Comparison of ENCODE assay signal across 9 cellular contexts in genomic region chr19:5480427-5480836, GRCh38. TPM values are rescaled to one million over a fixed set of nuclear protein-coding genes. Genes with fewer than 3 reads are reported as not detected.
DNase-seq lines count a peak whose midpoint lies in the region; ATAC-seq, FAIRE-seq and TF ChIP-seq lines count a peak whose summit lies in the region.
"Had no signal": no experiment of that assay in that cellular context is flagged by ENCODE, and none has a peak within 500 bp of the region (broad histone marks: within the 10 kb centered on the region; RNA-seq: fewer than 3 reads in every experiment).

No MANE protein-coding gene starts in this region.

- intact Hi-C loops in OCI-LY7 (cut with micrococcal nuclease; ENCODE audit: unreplicated experiment) = no loop called here

- H4K20me1 ChIP-seq in OCI-LY7 (ENCODE audit: insufficient read depth, low read length) (no peaks in the 10 kb centered on the region), astrocyte (ENCODE audit: insufficient read depth, low read length) (no peaks in the 10 kb centered on the region)

- ATAC-seq in HG03378 (IDR thresholded peaks at IDR 0.05; ENCODE audit: unreplicated experiment) = no peak

- H3K4me2 ChIP-seq in OCI-LY7 (ENCODE audit: low read length) (no peak overlapping the region), astrocyte (ENCODE audit: low read length) (no peak overlapping the region)

- H3K36me3 Mint-ChIP-seq in astrocyte (ENCODE audit: low read depth, unreplicated experiment) (no peaks in the 10 kb centered on the region), nephron progenitor cell (ENCODE audit: low read depth) (no peaks in the 10 kb centered on the region)

- BruUV-seq in OCI-LY7 (replicated peaks; lab: Mats Ljungman, UMichigan) = no TSS peak

- DNase-seq in NCI-H2171 treated with DMSO at 0.1 percent for 48 hours (lab: John Stamatoyannopoulos, UW) (peak; percentile 20), NCI-H2171 (lab: John Stamatoyannopoulos, UW) (no peak), OCI-LY7 (ENCODE audit: low spot score) (peak; percentile 42), astrocyte (ENCODE audit: low read depth) (no peak), nephron progenitor cell (peak; percentile 53), GDM1 (lab: John Stamatoyannopoulos, UW) (no peak), cerebellum (ENCODE audit: low spot score) (no peak)

- peaks cover 24% of the 10 kb centered on the region for H3K27me3 ChIP-seq in astrocyte (ENCODE audit: insufficient read depth, low read length)
- H3K27me3 ChIP-seq: pancreas had no signal

- H3K4me3 ChIP-seq in OCI-LY7 (ENCODE audit: low read depth, low read length, poor library complexity, severe bottlenecking) (no peak overlapping the region), astrocyte (ENCODE audit: insufficient read depth, low read depth, low read length) (no peak overlapping the region)
- H3K4me3 ChIP-seq: pancreas had no signal

- POLR2A ChIA-PET in OCI-LY7 (lab: Charles Lee) = no interaction called here

- H3K4me1 Mint-ChIP-seq in astrocyte (ENCODE audit: low read depth, unreplicated experiment) (no peaks in the 10 kb centered on the region), nephron progenitor cell (peaks cover 9% of the 10 kb centered on the region)

- TF ChIP-seq CTCF in OCI-LY7 (conservative IDR thresholded peaks at IDR 0.05; ENCODE audit: low read length) (peak; percentile 75), astrocyte (IDR thresholded peaks at IDR 0.05; ENCODE audit: insufficient read depth, low read depth, low read length) (peak; percentile 34), nephron progenitor cell (IDR thresholded peaks at IDR 0.05) (peak; percentile 40)

- H3K4me3 Mint-ChIP-seq in astrocyte (ENCODE audit: unreplicated experiment) (no peak overlapping the region), nephron progenitor cell (no peak overlapping the region)

- H3K4me1 ChIP-seq in OCI-LY7 (ENCODE audit: insufficient read depth, low read length, poor library complexity, severe bottlenecking) = no peaks in the 10 kb centered on the region
- H3K4me1 ChIP-seq in astrocyte (ENCODE audit: insufficient read depth, low read length) = peaks cover 3% of the 10 kb centered on the region
- H3K4me1 ChIP-seq: pancreas had no signal

- no peak overlapping the region for H3K27ac ChIP-seq in OCI-LY7 (ENCODE audit: low read depth, low read length, poor library complexity, severe bottlenecking)
- H3K27ac ChIP-seq in astrocyte (ENCODE audit: low read depth, low read length) = no peak overlapping the region
- H3K27ac ChIP-seq: pancreas had no signal

- no peak overlapping the region for H3K9ac ChIP-seq in astrocyte (ENCODE audit: low read length)

- CTCF ChIA-PET in OCI-LY7 (lab: Charles Lee; ENCODE audit: unreplicated experiment) = no interaction called here

- H3K9me2 ChIP-seq in OCI-LY7 (ENCODE audit: insufficient read depth, low read length) = no peaks in the 10 kb centered on the region

- H3K27me3 Mint-ChIP-seq in astrocyte (ENCODE audit: low read depth, unreplicated experiment) (peaks cover 44% of the 10 kb centered on the region), nephron progenitor cell (ENCODE audit: low read depth, poor library complexity) (peaks cover 55% of the 10 kb centered on the region)

- H3K36me3 ChIP-seq in OCI-LY7 (ENCODE audit: insufficient read depth, low read length) (no peaks in the 10 kb centered on the region), astrocyte (ENCODE audit: insufficient read depth, low read length) (no peaks in the 10 kb centered on the region)
- H3K36me3 ChIP-seq: pancreas had no signal

- H3K9me3 ChIP-seq in OCI-LY7 (ENCODE audit: low read length) = 0 out of 2 replicates have a peak, but pooled peaks cover 3% of the 10 kb centered on the region
- H3K9me3 ChIP-seq in astrocyte (ENCODE audit: insufficient read depth, low read depth, low read length) = peaks cover 15% of the 10 kb centered on the region
- H3K9me3 ChIP-seq: pancreas had no signal

- FAIRE-seq in astrocyte (lab: Jason Lieb, UNC) = no peak
- FAIRE-seq: pancreas had no signal

- H3K79me2 ChIP-seq in OCI-LY7 (ENCODE audit: insufficient read depth, low read depth, low read length) (no peaks in the 10 kb centered on the region), astrocyte (ENCODE audit: insufficient read depth, low read length) (no peaks in the 10 kb centered on the region)

- H2AFZ ChIP-seq in OCI-LY7 (ENCODE audit: low read length) (no peak overlapping the region), astrocyte (ENCODE audit: low read depth, low read length) (no peak overlapping the region)

- H3K27ac Mint-ChIP-seq in astrocyte (ENCODE audit: unreplicated experiment) = no peak overlapping the region
- no peak overlapping the region for H3K27ac Mint-ChIP-seq in nephron progenitor cell

- H3K9me3 Mint-ChIP-seq in astrocyte (ENCODE audit: unreplicated experiment) = peaks cover 3% of the 10 kb centered on the region
- H3K9me3 Mint-ChIP-seq in nephron progenitor cell = peaks cover 4% of the 10 kb centered on the region

RNA-seq across cellular contexts. Expression of gene ZNRF4, which starts 25.2 kb away (rescaled TPM):
- not detected in 2 replicates for total RNA-seq in OCI-LY7 (2014; rRNA removed; shearing (Covaris generic))
- not detected in 2 replicates for total RNA-seq in OCI-LY7 (2022)
- 0.19 TPM in 1 of 2 replicates, not detected in the other for total RNA-seq in astrocyte
- not detected for total RNA-seq in cerebellum
- total RNA-seq: pancreas had no signal

Comparison
In these comparisons a context has a peak if more than half of its experiments do, and no peak if none do; other contexts are left out.
1. DNase-seq: peak in NCI-H2171 treated with DMSO at 0.1 percent for 48 hours (single experiment), OCI-LY7 (single experiment) and nephron progenitor cell (single experiment); none in NCI-H2171 (single experiment), astrocyte (single experiment), GDM1 (single experiment) and cerebellum (single experiment).
2. Peak in every context shown above with its lines, with median percentiles within 50 percentile points of each other: CTCF ChIP-seq.